ENCODE assay signal across 7 cellular contexts in genomic region chr16:5154006-5154405, GRCh38. TPM values are rescaled to one million over a fixed set of nuclear protein-coding genes. Genes with fewer than 3 reads are reported as not detected.
A peak's percentile ranks its signal among the peaks of the same experiment; 100 is the strongest.
DNase-seq lines count a peak whose midpoint lies in the region; ATAC-seq, FAIRE-seq and TF ChIP-seq lines count a peak whose summit lies in the region.
"Not testable (repeated sequence)": the region's sequence is repeated elsewhere in the genome, so short reads cannot be mapped to it uniquely, and the experiment has no call there.

No MANE protein-coding gene starts in this region.

- not testable (repeated sequence) for H3K9me3 ChIP-seq in BE2C; DND-41 (ENCODE audit: insufficient read depth, low read length, severe bottlenecking); HepG2 (ENCODE audit: low read length)

- TF ChIP-seq RAD21 in HepG2 (CRISPR knock-in tag; IDR thresholded peaks at IDR 0.05): not testable (repeated sequence)

- in situ Hi-C loops in SK-MEL-5 (cut with HindIII; ENCODE audit: low pct_unique_long_range_greater_than_20kb, low sequenced_read_pairs); HepG2 (cut with HindIII; ENCODE audit: extremely low pct_ligation_motif_present, low pct_unique_long_range_greater_than_20kb): not testable (repeated sequence)

- 78% methylated on average over 1 of the region's 1 CpG for WGBS in HepG2 (ENCODE audit: low lambda C conversion rate)

- FAIRE-seq in HepG2 (lab: Jason Lieb, UNC): not testable (repeated sequence)

- TF ChIP-seq EP300 in HepG2 (IDR thresholded peaks at IDR 0.05; ENCODE audit: low read depth in 2 of 2, low read length in 2 of 2); HepG2 (CRISPR knock-in tag; IDR thresholded peaks at IDR 0.05; ENCODE audit: borderline replicate concordance): not testable (repeated sequence)

- not testable (repeated sequence) for H3K27me3 ChIP-seq in BE2C; DND-41 (ENCODE audit: insufficient read depth, low read length, poor library complexity); HepG2 (ENCODE audit: control insufficient read depth in 1 of 2, insufficient read depth in 2 of 2, low read length in 2 of 2)

- not testable (repeated sequence) for H3K4me2 ChIP-seq in DND-41 (ENCODE audit: insufficient read depth, low read length); HepG2 (ENCODE audit: low read depth, low read length)

- H4K20me1 ChIP-seq in DND-41 (ENCODE audit: insufficient read depth, low read length); HepG2 (ENCODE audit: insufficient read depth, low read length): not testable (repeated sequence)

- not testable (repeated sequence) for TF ChIP-seq CTCF in BE2C (IDR thresholded peaks at IDR 0.05; ENCODE audit: low read depth, low read length); DND-41 (IDR thresholded peaks at IDR 0.05; ENCODE audit: borderline replicate concordance, extremely low read depth, low read length, poor library complexity, severe bottlenecking); HepG2 (CRISPR knock-in tag; IDR thresholded peaks at IDR 0.05)

- H3K27ac ChIP-seq in DND-41 (ENCODE audit: low read length); HepG2 (ENCODE audit: extremely low read length, insufficient read depth, low read length): not testable (repeated sequence)

- DNase-seq in BE2C (peak; percentile 57), DND-41 (peak; percentile 11), HT1080 (ENCODE audit: low read depth) (peak; percentile 35), NAMALWA (ENCODE audit: low spot score) (peak; percentile 51), SK-MEL-5 (ENCODE audit: low read depth, low spot score) (peak; percentile 20)
- peak; percentile 15 for DNase-seq in activated CD4-positive, alpha-beta T cell treated with anti-CD3 and anti-CD28 coated beads for 48 hours
- not testable (repeated sequence) for DNase-seq in HepG2 (ENCODE audit: low spot score)

- not testable (repeated sequence) for H3K36me3 ChIP-seq in BE2C; DND-41 (ENCODE audit: insufficient read depth, low read length); HepG2 (replicated peaks in 1 of 2; ENCODE audit: control insufficient read depth in 1 of 2, insufficient read depth in 2 of 2, low read length in 2 of 2)

- CTCF ChIA-PET in HepG2 (lab: Yijun Ruan, JAX; ENCODE audit: low intra/inter-chr PET ratio, low total read pairs): not testable (repeated sequence)

- H3K79me2 ChIP-seq in DND-41 (ENCODE audit: insufficient read depth, low read length); HepG2 (ENCODE audit: insufficient read depth, low read length): not testable (repeated sequence)

- not testable (repeated sequence) for ATAC-seq in DND-41 (ENCODE audit: insufficient read depth, low read depth); HepG2

- H2AFZ ChIP-seq in DND-41 (ENCODE audit: low read depth, low read length); HepG2 (ENCODE audit: low read length): not testable (repeated sequence)

- H3K4me3 ChIP-seq in BE2C (ENCODE audit: low read depth, low read length); DND-41 (ENCODE audit: low read depth in 1 of 2, low read length in 2 of 2); HepG2 (replicated peaks in 1 of 3; ENCODE audit: insufficient read depth in 1 of 3, low read depth in 2 of 3, low read length in 3 of 3): not testable (repeated sequence)

- not testable (repeated sequence) for BruUV-seq in HepG2 (replicated peaks; lab: Mats Ljungman, UMichigan)

- H3K4me1 ChIP-seq in BE2C; DND-41 (ENCODE audit: insufficient read depth, low read length); HepG2 (ENCODE audit: insufficient read depth, low read length): not testable (repeated sequence)

- POLR2A ChIA-PET in HepG2 (lab: Yijun Ruan, JAX): not testable (repeated sequence)

- H3K9ac ChIP-seq in DND-41 (ENCODE audit: low read depth, low read length); HepG2 (ENCODE audit: insufficient read depth, low read depth, low read length): not testable (repeated sequence)

- intact Hi-C loops in HepG2 (cut with micrococcal nuclease; ENCODE audit: unreplicated experiment): not testable (repeated sequence)

- not testable (repeated sequence) for TF ChIP-seq POLR2A in HepG2 (IDR thresholded peaks at IDR 0.05; ENCODE audit: insufficient read depth in 1 of 2, low read depth in 2 of 2, low read length in 2 of 2)

TF ChIP-seq in HepG2, 621 proteins besides CTCF, POLR2A, EP300 and RAD21:
- TF ChIP-seq NFYB (CRISPR knock-in tag; IDR thresholded peaks at IDR 0.05): peak; percentile 53
- TF ChIP-seq YY1 (IDR thresholded peaks at IDR 0.05; ENCODE audit: insufficient read depth, insufficient replicate concordance, low read depth, low read length): peak; percentile 53
- peak; percentile 55 for TF ChIP-seq NFYC (CRISPR knock-in tag; IDR thresholded peaks at IDR 0.05)

RNA-seq across cellular contexts. Expression of gene EEF2KMT, which starts 56.4 kb away (rescaled TPM):
- 30.6 TPM for polyA plus RNA-seq in BE2C (2012; ENCODE audit: insufficient read depth, insufficient read length, low read depth)
- 26.0 and 45.6 TPM in 2 replicates for total RNA-seq in HT1080 (2014; rRNA removed; shearing (Covaris generic))
- 22.4 and 23.8 TPM in 2 replicates for polyA plus RNA-seq in HT1080 (2015; cell fraction: cytosol; rRNA removed)
- 18.1 and 20.8 TPM in 2 replicates for polyA plus RNA-seq in HT1080 (2015; cell fraction: nucleus; rRNA removed)
- total RNA-seq in SK-MEL-5 (2014; rRNA removed; shearing (Covaris generic)): 16.4 and 24.1 TPM in 2 replicates
- 25.7 and 29.0 TPM in 2 replicates for polyA plus RNA-seq in SK-MEL-5 (2015; cell fraction: cytosol; rRNA removed)
- polyA plus RNA-seq in SK-MEL-5 (2015; cell fraction: nucleus; rRNA removed): 29.6 and 33.7 TPM in 2 replicates
- total RNA-seq in HepG2 (2016; rRNA removed; fragmentation: Illumina TruSeq; extraction: Trizol): 26.9 and 33.3 TPM in 2 replicates
- 23.3 and 24.2 TPM in 2 replicates for total RNA-seq in HepG2 (2016; cell fraction: cytosol; rRNA removed; fragmentation: Illumina TruSeq; extraction: Trizol; ENCODE audit: low read depth)
- total RNA-seq in HepG2 (2016; cell fraction: insoluble cytoplasmic fraction; rRNA removed; fragmentation: Illumina TruSeq; extraction: Trizol): 26.7 and 30.7 TPM in 2 replicates
- 31.8 and 38.4 TPM in 2 replicates for total RNA-seq in HepG2 (2016; cell fraction: membrane; rRNA removed; fragmentation: Illumina TruSeq; extraction: Trizol)
- 15.9 and 16.1 TPM in 2 replicates for total RNA-seq in HepG2 (2016; cell fraction: nucleus; rRNA removed; fragmentation: Illumina TruSeq; extraction: Trizol)
- 10.7 and 16.4 TPM in 2 replicates for polyA plus RNA-seq in HepG2 (2011; rRNA removed)
- polyA plus RNA-seq in HepG2 (2011; cell fraction: cytosol; rRNA removed): 8.7 and 11.7 TPM in 2 replicates
- 16.8 and 18.0 TPM in 2 replicates for polyA plus RNA-seq in HepG2 (2011; cell fraction: nucleus; rRNA removed)
- polyA plus RNA-seq in HepG2 (2012): 14.7 and 16.8 TPM in 2 replicates
- polyA plus RNA-seq in HepG2 (2016; cell fraction: cytosol; fragmentation: Illumina TruSeq; extraction: Trizol; ENCODE audit: low read depth): 29.8 and 33.9 TPM in 2 replicates
- 34.1 and 37.4 TPM in 2 replicates for polyA plus RNA-seq in HepG2 (2016; cell fraction: insoluble cytoplasmic fraction; fragmentation: Illumina TruSeq; extraction: Trizol; ENCODE audit: low read depth)
- polyA plus RNA-seq in HepG2 (2016; cell fraction: membrane; fragmentation: Illumina TruSeq; extraction: Trizol; ENCODE audit: low read depth): 33.8 and 34.3 TPM in 2 replicates
- 21.5 and 26.9 TPM in 2 replicates for polyA plus RNA-seq in HepG2 (2016; cell fraction: nucleus; fragmentation: Illumina TruSeq; extraction: Trizol; ENCODE audit: insufficient read depth, low read depth)
- polyA minus RNA-seq in HepG2 (2011; rRNA and poly(A)+ RNA removed; ENCODE audit: low replicate concordance): 20.0 and 23.0 TPM in 2 replicates
- polyA minus RNA-seq in HepG2 (2011; cell fraction: cytosol; rRNA and poly(A)+ RNA removed): 6.0 and 6.5 TPM in 2 replicates
- 10.3 and 11.7 TPM in 2 replicates for polyA minus RNA-seq in HepG2 (2011; cell fraction: nucleus; rRNA and poly(A)+ RNA removed)
